ENCODE assay signal across 18 cellular contexts in genomic region chr3:11000528-11000927, GRCh38. TPM values are rescaled to one million over a fixed set of nuclear protein-coding genes. Genes with fewer than 3 reads are reported as not detected.
DNase-seq lines count a peak whose midpoint lies in the region; FAIRE-seq and TF ChIP-seq lines count a peak whose summit lies in the region.
"Had no signal": no experiment of that assay in that cellular context is flagged by ENCODE, and none has a peak within 500 bp of the region (broad histone marks: within the 10 kb centered on the region; RNA-seq: fewer than 3 reads in every experiment).

No MANE protein-coding gene starts in this region.

- H3K27ac Mint-ChIP-seq in CD8-positive, alpha-beta memory T cell = no peak overlapping the region
- H3K27ac Mint-ChIP-seq: H9 had no signal

- no peaks in the 10 kb centered on the region for H3K27me3 ChIP-seq in liver (ENCODE audit: control insufficient read depth in 4 of 4, insufficient read depth in 4 of 4, low read length in 3 of 4)
- peaks cover 4% of the 10 kb centered on the region for H3K27me3 ChIP-seq in CD8-positive, alpha-beta memory T cell (ENCODE audit: insufficient read depth, low read length, poor library complexity, severe bottlenecking)
- H3K27me3 ChIP-seq: BE2C had no signal

- H3K4me1 Mint-ChIP-seq in CD8-positive, alpha-beta memory T cell = no peaks in the 10 kb centered on the region
- H3K4me1 Mint-ChIP-seq: CD4-positive, alpha-beta memory T cell had no signal

- POLR2A ChIA-PET in CD8-positive, alpha-beta memory T cell (lab: Charles Lee) = no interaction called here

- no peak for FAIRE-seq in D721Med (lab: Jason Lieb, UNC)
- FAIRE-seq: GM12892 had no signal

- H3K9me3 Mint-ChIP-seq in CD8-positive, alpha-beta memory T cell = no peaks in the 10 kb centered on the region
- H3K9me3 Mint-ChIP-seq: H9 had no signal

- DNase-seq in caudate nucleus (lab: John Stamatoyannopoulos, UW) = no peak
- no peak for DNase-seq in AG08396 (ENCODE audit: low spot score)
- no peak for DNase-seq in D721Med (ENCODE audit: insufficient read length, low spot score)
- DNase-seq in CD8-positive, alpha-beta memory T cell = no peak
- DNase-seq: ACHN; BE2C; CD4-positive, alpha-beta memory T cell; DND-41; GDM1; GOT3; H9 had no signal

- H3K36me3 Mint-ChIP-seq in CD8-positive, alpha-beta memory T cell = no peaks in the 10 kb centered on the region
- H3K36me3 Mint-ChIP-seq: CD4-positive, alpha-beta memory T cell had no signal

- no peak overlapping the region for H3K4me3 Mint-ChIP-seq in CD8-positive, alpha-beta memory T cell
- H3K4me3 Mint-ChIP-seq: CD4-positive, alpha-beta memory T cell; H9 had no signal

- no peaks in the 10 kb centered on the region for H3K36me3 ChIP-seq in liver (ENCODE audit: control insufficient read depth in 4 of 4, insufficient read depth in 3 of 4, low read depth in 1 of 4, low read length in 3 of 4)
- no peaks in the 10 kb centered on the region for H3K36me3 ChIP-seq in CD8-positive, alpha-beta memory T cell (ENCODE audit: insufficient read depth, low read length)
- H3K36me3 ChIP-seq: BE2C had no signal

- peaks cover 13 to 96% (median 88%) of the 10 kb centered on the region in 4 donors for H3K4me1 ChIP-seq in liver (ENCODE audit: control insufficient read depth in 4 of 4, insufficient read depth in 4 of 4, low read length in 3 of 4)
- no peaks in the 10 kb centered on the region for H3K4me1 ChIP-seq in CD8-positive, alpha-beta memory T cell (ENCODE audit: insufficient read depth, low read length)
- H3K4me1 ChIP-seq: BE2C had no signal

- H3K9me3 ChIP-seq in liver (ENCODE audit: control insufficient read depth in 4 of 4, low read length in 3 of 4) = no peaks in the 10 kb centered on the region
- no peaks in the 10 kb centered on the region for H3K9me3 ChIP-seq in CD8-positive, alpha-beta memory T cell (ENCODE audit: low read length)
- H3K9me3 ChIP-seq: BE2C had no signal

- WGBS in liver = 55% methylated on average over 2 of the region's 2 CpGs

- H3K27ac ChIP-seq in angular gyrus (ENCODE audit: low read depth, low read length) (peak overlapping the region; percentile 81), caudate nucleus (ENCODE audit: low read depth, low read length) (peak overlapping the region; percentile 87), liver (ENCODE audit: low read depth in 1 of 2, low read length in 2 of 2) (peak overlapping the region; percentile 93 to 98), temporal lobe (ENCODE audit: low read depth, low read length) (peak overlapping the region; percentile 92)
- H3K27ac ChIP-seq in CD8-positive, alpha-beta memory T cell (ENCODE audit: low read depth, low read length) = no peak overlapping the region
- H3K27ac ChIP-seq: C4-2B had no signal

- no peak overlapping the region for H3K4me3 ChIP-seq in liver (ENCODE audit: low read depth in 1 of 3, low read length in 3 of 3)
- no peak overlapping the region for H3K4me3 ChIP-seq in CD8-positive, alpha-beta memory T cell (ENCODE audit: low read length)

- no peak for TF ChIP-seq RAD21 in liver (IDR thresholded peaks at IDR 0.05)

- peaks cover 16 to 28% of the 10 kb centered on the region in 2 donors for H3K27me3 Mint-ChIP-seq in CD8-positive, alpha-beta memory T cell

- CTCF ChIA-PET in CD8-positive, alpha-beta memory T cell (lab: Charles Lee) = no interaction called here

- no peak overlapping the region for H3K9ac ChIP-seq in liver (ENCODE audit: low read depth in 1 of 2, low read length in 2 of 2)

- no peak for TF ChIP-seq CTCF in liver (IDR thresholded peaks at IDR 0.05; ENCODE audit: low read depth, low read length, missing input control)
- no peak for TF ChIP-seq CTCF in D721Med (IDR thresholded peaks at IDR 0.05; ENCODE audit: insufficient read depth, missing control alignments)

TF ChIP-seq in liver, 16 proteins besides CTCF, POLR2A, EP300 and RAD21:
- TF ChIP-seq TAF1 (conservative IDR thresholded peaks at IDR 0.05) (no peak), FOXA1 (IDR thresholded peaks at IDR 0.05) (no peak), JUND (IDR thresholded peaks at IDR 0.05) (no peak), SP1 (IDR thresholded peaks at IDR 0.05) (no peak), HNF4A (conservative IDR thresholded peaks at IDR 0.05) (no peak)

RNA-seq across cellular contexts. Expression of gene SLC6A1, which starts 8.0 kb away (rescaled TPM):
- total RNA-seq in liver (10 to 100 TPM; 26.2 to 71.9 TPM), temporal lobe (54.6 TPM)
- polyA plus RNA-seq in liver = 10 to 100 TPM; 16.0 to 41.4 TPM
- not detected for total RNA-seq in CD8-positive, alpha-beta memory T cell
- polyA plus RNA-seq in CD8-positive, alpha-beta memory T cell = not detected
- total RNA-seq: A172; CD4-positive, alpha-beta memory T cell; H9; HT-29 had no signal
- polyA plus RNA-seq: CD4-positive, alpha-beta memory T cell had no signal

Comparison
In these comparisons a context has a peak if more than half of its experiments do, and no peak if none do; other contexts are left out.
1. RNA of gene SLC6A1, which starts 8.0 kb away (total RNA-seq): 26.2 to 71.9 TPM in liver and 54.6 TPM in temporal lobe (single experiment); not detected in CD8-positive, alpha-beta memory T cell; every median in the first group is over 10 times any median in the second.